In genomic region chr10:12705943-12706342, GRCh38 we compare ENCODE assay signal across 18 cellular contexts.
DNase-seq lines count a peak whose midpoint lies in the region; ATAC-seq and TF ChIP-seq lines count a peak whose summit lies in the region.
"Had no signal": no experiment of that assay in that cellular context is flagged by ENCODE, and none has a peak within 500 bp of the region (broad histone marks: within the 10 kb centered on the region; RNA-seq: fewer than 3 reads in every experiment).

No MANE protein-coding gene starts in this region.

- H3K36me3 ChIP-seq in IMR-90 (ENCODE audit: control insufficient read depth, insufficient read depth, low read length) (no peaks in the 10 kb centered on the region), stomach (no peaks in the 10 kb centered on the region)
- H3K36me3 ChIP-seq: colonic mucosa, prostate gland, tibial nerve had no signal

- peak overlapping the region; percentile 89 for H2BK120ac ChIP-seq in IMR-90 (ENCODE audit: low read depth, low read length)

- no peak for ATAC-seq in IMR-90 (ENCODE audit: low read depth)
- ATAC-seq in SK-N-SH treated with all-trans-retinoic acid at 6 μM for 48 hours, result no peak
- ATAC-seq: activated CD4-positive, alpha-beta T cell treated with anti-CD3 and anti-CD28 coated beads for 36 hours; stimulated activated naive B cell treated with anti-CD40 and anti-IgM and Interleukin-4, amounts not matched to agents 10 μg/mL and 1 μg/mL and 100 μg/mL, for 72 hours had no signal

- peak overlapping the region; percentile 91; the same call in 2 of the 3 replicates for H2BK15ac ChIP-seq in IMR-90 (ENCODE audit: low read depth, low read length)

- H3K4me3 ChIP-seq in IMR-90 (ENCODE audit: insufficient read depth, low read depth, low read length), result no peak overlapping the region
- no peak overlapping the region for H3K4me3 ChIP-seq in fibroblast of mammary gland (ENCODE audit: control insufficient read depth, low read depth, low read length)
- no peak overlapping the region for H3K4me3 ChIP-seq in stomach
- H3K4me3 ChIP-seq: colonic mucosa, prostate gland, tibial nerve had no signal

- TF ChIP-seq POLR2A in IMR-90 (IDR thresholded peaks at IDR 0.05; ENCODE audit: low read depth, low read length), result no peak
- TF ChIP-seq POLR2A in stomach (IDR thresholded peaks at IDR 0.05), result no peak

- POLR2A ChIA-PET in IMR-90 (lab: Charles Lee; ENCODE audit: unreplicated experiment), result no interaction called here

- peak overlapping the region; percentile 22 to 87; a peak in 3 of 4 replicates for H4K8ac ChIP-seq in IMR-90 (ENCODE audit: low read depth in 2 of 2, low read length in 2 of 2)

- H2BK20ac ChIP-seq in IMR-90 (ENCODE audit: low read depth, low read length), result peak overlapping the region; percentile 96

- dilution Hi-C loops in IMR-90 (cut with HindIII; ENCODE audit: low sequenced_read_pairs, unreplicated experiment), result no loop called here

- no peaks in the 10 kb centered on the region for H3K27me3 ChIP-seq in IMR-90 (ENCODE audit: control insufficient read depth, insufficient read depth, low read length)
- no peaks in the 10 kb centered on the region for H3K27me3 ChIP-seq in stomach
- H3K27me3 ChIP-seq: colonic mucosa, tibial nerve had no signal

- peak overlapping the region; percentile 83 for H3K27ac ChIP-seq in IMR-90 (ENCODE audit: insufficient read depth, low read length)
- H3K27ac ChIP-seq in stomach, result peak overlapping the region in 4 of 5 donors; percentile 75 to 78 (median 75)

- H3K79me1 ChIP-seq in IMR-90 (ENCODE audit: low read depth in 1 of 2, low read length in 2 of 2), result 0 out of 4 replicates have a peak, but pooled peaks cover 0 to 4% of the 10 kb centered on the region in 2 experiments

- H4K91ac ChIP-seq in IMR-90 (ENCODE audit: insufficient read depth, low read depth, low read length), result peak overlapping the region; percentile 86

- peak overlapping the region; percentile 98 for H3K18ac ChIP-seq in IMR-90 (ENCODE audit: low read depth, low read length)

- no peak overlapping the region for H2AK9ac ChIP-seq in IMR-90 (replicated peaks; ENCODE audit: low read depth, low read length, poor library complexity)

- H3K9me1 ChIP-seq in IMR-90 (ENCODE audit: insufficient read depth, low read length), result peaks cover 29% of the 10 kb centered on the region

- H3K4me2 ChIP-seq in IMR-90 (ENCODE audit: low read depth, low read length), result no peak overlapping the region

- WGBS in IMR-90 (ENCODE audit: extremely low coverage in 2 of 2, insufficient read length in 1 of 2), 2 experiments, result 50% methylated on average over 1 of the region's 4 CpGs; no CpG with 5 or more reads in 1 of the 2 experiments
- WGBS in stomach, 5 donors, result 82 to 92% (median 91%) methylated on average over 4 of the region's 4 CpGs

- no peak overlapping the region for H2AFZ ChIP-seq in IMR-90 (replicated peaks; ENCODE audit: low read length, poor library complexity)

- peak overlapping the region; percentile 95 for H2BK5ac ChIP-seq in IMR-90 (ENCODE audit: low read depth, low read length, poor library complexity, severe bottlenecking)

- BruUV-seq in IMR-90 (replicated peaks; lab: Mats Ljungman, UMichigan), result no TSS peak

- no peaks in the 10 kb centered on the region for H4K20me1 ChIP-seq in IMR-90 (ENCODE audit: insufficient read depth, low read length)

- in situ Hi-C loops in IMR-90 (cut with MboI; ENCODE audit: low sequenced_read_pairs), result loop anchor here (25.0 kb wide), 1 partner anchor 356 kb away; no protein-coding TSS in a partner anchor

- no peak overlapping the region for H3K9ac ChIP-seq in IMR-90 (ENCODE audit: low read depth, low read length)

- peak overlapping the region; percentile 48; the same call in 1 of the 2 replicates for H3K14ac ChIP-seq in IMR-90 (replicated peaks; ENCODE audit: low read depth, low read length)

- TF ChIP-seq CTCF in IMR-90 (conservative IDR thresholded peaks at IDR 0.05; ENCODE audit: low read depth, low read length) (no peak), fibroblast of mammary gland (conservative IDR thresholded peaks at IDR 0.05; ENCODE audit: control insufficient read depth, insufficient read depth, low read depth, low read length) (no peak), stomach (IDR thresholded peaks at IDR 0.05) (no peak), GM10266 (IDR thresholded peaks at IDR 0.05; ENCODE audit: control insufficient read depth, insufficient read depth, low read depth, missing control alignments) (no peak)

- H3K4me1 ChIP-seq in IMR-90 (ENCODE audit: control insufficient read depth, insufficient read depth, low read length) (peaks cover 44% of the 10 kb centered on the region), stomach (peaks cover 6 to 70% (median 55%) of the 10 kb centered on the region in 4 donors)
- H3K4me1 ChIP-seq: prostate gland had no signal

- CTCF ChIA-PET in IMR-90 (lab: Yijun Ruan, JAX), result interaction anchor here (0.6 to 1.7 kb wide), 2 partner anchors 15 to 53 kb away, joined by 4 read pairs; no protein-coding TSS in a partner anchor

- no peak for TF ChIP-seq EP300 in stomach (IDR thresholded peaks at IDR 0.05)

- H3K9me3 ChIP-seq in IMR-90 (ENCODE audit: control insufficient read depth, insufficient read depth, low read length), result no peaks in the 10 kb centered on the region
- no peaks in the 10 kb centered on the region for H3K9me3 ChIP-seq in stomach
- H3K9me3 ChIP-seq: colonic mucosa, prostate gland, tibial nerve had no signal

- intact Hi-C loops in IMR-90 (cut with micrococcal nuclease), result loop anchor here (5.0 kb wide), 1 partner anchor 366 kb away; no protein-coding TSS in a partner anchor
- intact Hi-C loops in stomach (cut with DNase I; ENCODE audit: low total_unique reads), result no loop called here

- peak overlapping the region; percentile 14; the same call in 1 of the 2 replicates for H3K56ac ChIP-seq in IMR-90 (ENCODE audit: extremely low read depth, insufficient read depth, low read length)

- no peak overlapping the region for H3K23ac ChIP-seq in IMR-90 (ENCODE audit: low read depth, low read length)

- H2AK5ac ChIP-seq in IMR-90 (ENCODE audit: low read depth, low read length), result peak overlapping the region; percentile 97

- H4K5ac ChIP-seq in IMR-90 (ENCODE audit: low read depth, low read length), result peak overlapping the region; percentile 62

- peak overlapping the region; percentile 96 for H3K4ac ChIP-seq in IMR-90 (ENCODE audit: low read depth, low read length)

- DNase-seq in IMR-90, result no peak
- DNase-seq in fibroblast of mammary gland (ENCODE audit: low read depth), result peak; percentile 35
- DNase-seq in stomach, result no peak
- no peak for DNase-seq in GM10266 (ENCODE audit: extremely low spot score)
- DNase-seq in stimulated activated CD4-positive, alpha-beta T cell treated with anti-CD3 and anti-CD28 coated beads, Interleukin-4, amount 100 ng/mL, for 24 hours, result no peak
- DNase-seq in NCI-H1092 treated with DMSO at 0.1 percent for 48 hours (lab: John Stamatoyannopoulos, UW), result no peak
- DNase-seq: activated CD4-positive, alpha-beta T cell treated with anti-CD3 and anti-CD28 coated beads for 36 hours; activated naive CD4-positive, alpha-beta T cell treated with anti-CD3 and anti-CD28 coated beads, Interleukin-2, amount 10 ng/mL, durations not matched to agents 7 days and 5 days; C1 segment of cervical spinal cord; colonic mucosa; DMS 273 treated with DMSO at 0.1 percent for 48 hours; NCI-H2029; NCI-H524 treated with DMSO at 0.1 percent for 48 hours; nephron progenitor cell; stimulated activated naive B cell treated with anti-CD40 and anti-IgM and Interleukin-4, amounts not matched to agents 10 μg/mL and 1 μg/mL and 100 μg/mL, for 72 hours had no signal

- no peak for TF ChIP-seq RAD21 in IMR-90 (IDR thresholded peaks at IDR 0.05; ENCODE audit: low read length)

TF ChIP-seq in IMR-90, 13 proteins besides CTCF, POLR2A, EP300 and RAD21 (continues in another document):
- TF ChIP-seq ELK1 (IDR thresholded peaks at IDR 0.05; ENCODE audit: borderline replicate concordance, low read depth, low read length), result no peak
- TF ChIP-seq MAFK (IDR thresholded peaks at IDR 0.05; ENCODE audit: low read depth, low read length), result no peak
- no peak for TF ChIP-seq CEBPB (IDR thresholded peaks at IDR 0.05; ENCODE audit: low read depth, low read length)
- TF ChIP-seq MAZ (IDR thresholded peaks at IDR 0.05; ENCODE audit: borderline replicate concordance, low read depth, low read length), result no peak
- no peak for TF ChIP-seq RCOR1 (IDR thresholded peaks at IDR 0.05; ENCODE audit: insufficient replicate concordance, low read length)
- no peak for TF ChIP-seq BHLHE40 (IDR thresholded peaks at IDR 0.05; ENCODE audit: low read depth, low read length)
- no peak for TF ChIP-seq NFE2L2 (IDR thresholded peaks at IDR 0.05; ENCODE audit: low read depth, low read length)
- TF ChIP-seq CHD1 (IDR thresholded peaks at IDR 0.05; ENCODE audit: low read depth, low read length), result no peak

TF ChIP-seq in SK-N-SH treated with all-trans-retinoic acid at 6 μM for 48 hours, 23 proteins besides CTCF, POLR2A, EP300 and RAD21:
- TF ChIP-seq ISL1 (CRISPR knock-in tag; IDR thresholded peaks at IDR 0.05) (0 out of 2 replicates have a peak, but pooled peaks have one; percentile 4), ZNF8 (CRISPR knock-in tag; IDR thresholded peaks at IDR 0.05) (no peak)
